In genomic region chr22:42308887-42309468, GRCh38 we compare ENCODE assay signal across 22 cellular contexts.
"Had no signal": no experiment of that assay in that cellular context is flagged by ENCODE, and none has a peak within 500 bp of the region (broad histone marks: within the 10 kb centered on the region; RNA-seq: fewer than 3 reads in every experiment).

No MANE protein-coding gene starts in this region.

- H3K36me3 Mint-ChIP-seq: activated naive CD4-positive, alpha-beta T cell treated with anti-CD3 and anti-CD28 coated beads, Interleukin-2, amount 50 U/mL, for 24 hours; immature natural killer cell; naive B cell; stimulated activated effector memory CD8-positive, alpha-beta T cell treated with anti-CD3 and anti-CD28 coated beads, Interleukin-12 subunit alpha, Interleukin-12 subunit beta, amount 100 ng/mL, for 72 hours; WTC11 had no signal

- H3K27ac ChIP-seq: body of pancreas, foreskin keratinocyte, lower lobe of right lung, tibial artery, vagina had no signal

- H3K27me3 ChIP-seq: body of pancreas, vagina had no signal

- H3K27ac Mint-ChIP-seq: activated CD4-positive, alpha-beta memory T cell treated with anti-CD3 and anti-CD28 coated beads, Interleukin-2, amount 10 ng/mL, durations not matched to agents 7 days and 5 days; activated naive CD4-positive, alpha-beta T cell treated with anti-CD3 and anti-CD28 coated beads, Interleukin-2, amount 50 U/mL, for 24 hours; activated T-cell treated with anti-CD3 and anti-CD28 coated beads, Interleukin-2, amount 50 U/mL, for 24 hours; immature natural killer cell; stimulated activated effector memory CD8-positive, alpha-beta T cell treated with anti-CD3 and anti-CD28 coated beads, Interleukin-12 subunit alpha, Interleukin-12 subunit beta, amount 100 ng/mL, for 72 hours; WTC11 had no signal

- DNase-seq: activated CD4-positive, alpha-beta memory T cell treated with anti-CD3 and anti-CD28 coated beads, Interleukin-2, amount 10 ng/mL, durations not matched to agents 7 days and 5 days; activated CD4-positive, alpha-beta T cell treated with anti-CD3 and anti-CD28 coated beads for 4 hours; activated effector memory CD4-positive, alpha-beta T cell treated with Interleukin-2 at 50 U/mL for 16 hours; activated T-cell treated with anti-CD3 and anti-CD28 coated beads, Interleukin-2, amount 50 U/mL, for 24 hours; amygdala; body of pancreas; cortex of kidney; effector CD4-positive, alpha-beta T cell; foreskin keratinocyte; glutamatergic neuron; immature natural killer cell; lower lobe of right lung; naive B cell; stimulated activated CD4-positive, alpha-beta T cell treated with anti-CD3 and anti-CD28 coated beads, Interleukin-12 subunit alpha, Interleukin-12 subunit beta, amount 100 ng/mL, for 4 hours; stimulated activated CD4-positive, alpha-beta T cell treated with anti-CD3 and anti-CD28 coated beads, Interleukin-2, amount 100 ng/mL, for 24 hours; T-helper 17 cell; tibial artery had no signal

- H3K9me3 ChIP-seq: body of pancreas, lower lobe of right lung, tibial artery, vagina had no signal

- H3K9me3 Mint-ChIP-seq: activated CD4-positive, alpha-beta memory T cell treated with anti-CD3 and anti-CD28 coated beads, Interleukin-2, amount 10 ng/mL, durations not matched to agents 7 days and 5 days; activated naive CD4-positive, alpha-beta T cell treated with anti-CD3 and anti-CD28 coated beads, Interleukin-2, amount 50 U/mL, for 24 hours; activated T-cell treated with anti-CD3 and anti-CD28 coated beads, Interleukin-2, amount 50 U/mL, for 24 hours; central memory CD8-positive, alpha-beta T cell; immature natural killer cell; naive B cell; stimulated activated effector memory CD8-positive, alpha-beta T cell treated with anti-CD3 and anti-CD28 coated beads, Interleukin-12 subunit alpha, Interleukin-12 subunit beta, amount 100 ng/mL, for 72 hours; WTC11 had no signal

- H3K4me3 ChIP-seq: body of pancreas, lower lobe of right lung, tibial artery, vagina had no signal

- ATAC-seq: body of pancreas; foreskin keratinocyte; lower lobe of right lung; stimulated activated effector memory CD8-positive, alpha-beta T cell treated with anti-CD3 and anti-CD28 coated beads, Interleukin-12 subunit alpha, Interleukin-12 subunit beta, amount 100 ng/mL, for 72 hours; T-helper 17 cell; WTC11 had no signal

- H3K4me1 ChIP-seq: lower lobe of right lung had no signal

- H3K36me3 ChIP-seq: lower lobe of right lung, tibial artery, vagina had no signal

- H3K27me3 Mint-ChIP-seq: activated naive CD4-positive, alpha-beta T cell treated with anti-CD3 and anti-CD28 coated beads, Interleukin-2, amount 50 U/mL, for 24 hours; activated T-cell treated with anti-CD3 and anti-CD28 coated beads, Interleukin-2, amount 50 U/mL, for 24 hours; T-helper 17 cell had no signal

- H3K4me3 Mint-ChIP-seq: activated CD4-positive, alpha-beta memory T cell treated with anti-CD3 and anti-CD28 coated beads, Interleukin-2, amount 10 ng/mL, durations not matched to agents 7 days and 5 days; activated naive CD4-positive, alpha-beta T cell treated with anti-CD3 and anti-CD28 coated beads, Interleukin-2, amount 50 U/mL, for 24 hours; activated T-cell treated with anti-CD3 and anti-CD28 coated beads, Interleukin-2, amount 50 U/mL, for 24 hours; central memory CD8-positive, alpha-beta T cell; immature natural killer cell; naive B cell; stimulated activated effector memory CD8-positive, alpha-beta T cell treated with anti-CD3 and anti-CD28 coated beads, Interleukin-12 subunit alpha, Interleukin-12 subunit beta, amount 100 ng/mL, for 72 hours; T-helper 17 cell; WTC11 had no signal
